Comparison of ENCODE assay signal across 13 cellular contexts in genomic region chr1:165355977-165356811, GRCh38. TPM values are rescaled to one million over a fixed set of nuclear protein-coding genes. Genes with fewer than 3 reads are reported as not detected.
DNase-seq lines count a peak whose midpoint lies in the region; ATAC-seq and TF ChIP-seq lines count a peak whose summit lies in the region.
"Had no signal": no experiment of that assay in that cellular context is flagged by ENCODE, and none has a peak within 500 bp of the region (broad histone marks: within the 10 kb centered on the region; RNA-seq: fewer than 3 reads in every experiment).

Gene LMX1A, minus strand, starts transcription at chr1:165356715. Its CDS starts 1,156 bp downstream, at chr1:165355559.

- TF ChIP-seq EP300 in neural cell (conservative IDR thresholded peaks at IDR 0.05; ENCODE audit: poor library complexity, severe bottlenecking), result no peak

- intact Hi-C loops in uterus (cut with DNase I; ENCODE audit: low total_unique reads), result no loop called here

- H3K27me3 ChIP-seq in neural cell (ENCODE audit: insufficient read depth, low read depth, low read length) (peaks cover 90% of the 10 kb centered on the region), uterus (peaks cover 0 to 7% of the 10 kb centered on the region in 2 donors)
- H3K27me3 ChIP-seq: SJCRH30 had no signal

- H3K9me2 ChIP-seq in neural cell (ENCODE audit: insufficient read depth, low read length), result no peaks in the 10 kb centered on the region

- no peaks in the 10 kb centered on the region for H3K36me3 Mint-ChIP-seq in activated T-cell treated with anti-CD3 and anti-CD28 coated beads, Interleukin-2, amount 50 U/mL, for 72 hours (ENCODE audit: insufficient read depth in 2 of 2)
- H3K36me3 Mint-ChIP-seq in activated T-cell treated with anti-CD3 and anti-CD28 coated beads, Interleukin-2, amount 50 U/mL, for 24 hours (ENCODE audit: low read depth), result no peaks in the 10 kb centered on the region

- no peaks in the 10 kb centered on the region for H3K9me3 Mint-ChIP-seq in activated T-cell treated with anti-CD3 and anti-CD28 coated beads, Interleukin-2, amount 50 U/mL, for 72 hours
- no peaks in the 10 kb centered on the region for H3K9me3 Mint-ChIP-seq in activated T-cell treated with anti-CD3 and anti-CD28 coated beads, Interleukin-2, amount 50 U/mL, for 24 hours
- H3K9me3 Mint-ChIP-seq: activated T-helper 2 cell treated with anti-CD3 and anti-CD28 coated beads, Interferon-gamma antibody, Interleukin-2, Interleukin-4, amounts not matched to agents 10 μg/mL and 5 μg/mL and 100 μg/mL, durations not matched to agents 14 hours and 24 hours and 36 hours had no signal

- no peak within 1 kb of the TSS for H3K27ac Mint-ChIP-seq in activated T-cell treated with anti-CD3 and anti-CD28 coated beads, Interleukin-2, amount 50 U/mL, for 72 hours
- H3K27ac Mint-ChIP-seq in activated T-cell treated with anti-CD3 and anti-CD28 coated beads, Interleukin-2, amount 50 U/mL, for 24 hours, result no peak within 1 kb of the TSS
- H3K27ac Mint-ChIP-seq: activated T-helper 2 cell treated with anti-CD3 and anti-CD28 coated beads, Interferon-gamma antibody, Interleukin-2, Interleukin-4, amounts not matched to agents 10 μg/mL and 5 μg/mL and 100 μg/mL, durations not matched to agents 14 hours and 24 hours and 36 hours had no signal

- H3K27me3 Mint-ChIP-seq in activated T-cell treated with anti-CD3 and anti-CD28 coated beads, Interleukin-2, amount 50 U/mL, for 72 hours (ENCODE audit: low read depth), result peaks cover 79% of the 10 kb centered on the region
- H3K27me3 Mint-ChIP-seq in activated T-cell treated with anti-CD3 and anti-CD28 coated beads, Interleukin-2, amount 50 U/mL, for 24 hours, result peaks cover 85% of the 10 kb centered on the region

- no peak for TF ChIP-seq POLR2A in uterus (IDR thresholded peaks at IDR 0.05)

- TF ChIP-seq RAD21 in neural cell (conservative IDR thresholded peaks at IDR 0.05), result no peak

- H3F3A ChIP-seq in neural cell (ENCODE audit: insufficient read depth, low read length, poor library complexity, severe bottlenecking), result no peaks in the 10 kb centered on the region

- no peak within 1 kb of the TSS for H3K9ac ChIP-seq in neural cell (ENCODE audit: low read length)

- H2AFZ ChIP-seq in neural cell (ENCODE audit: low read depth, low read length), result no peak within 1 kb of the TSS

- peak within 1 kb of the TSS; percentile 36 to 44 for H3K4me3 Mint-ChIP-seq in activated T-cell treated with anti-CD3 and anti-CD28 coated beads, Interleukin-2, amount 50 U/mL, for 72 hours
- no peak within 1 kb of the TSS for H3K4me3 Mint-ChIP-seq in activated T-cell treated with anti-CD3 and anti-CD28 coated beads, Interleukin-2, amount 50 U/mL, for 24 hours

- H3K4me1 ChIP-seq in uterus, result peaks cover 0 to 17% of the 10 kb centered on the region in 2 donors
- H3K4me1 ChIP-seq: SJCRH30 had no signal

- H3K4me1 Mint-ChIP-seq in activated T-cell treated with anti-CD3 and anti-CD28 coated beads, Interleukin-2, amount 50 U/mL, for 72 hours (ENCODE audit: low read depth), result peaks cover 17% of the 10 kb centered on the region
- H3K4me1 Mint-ChIP-seq in activated T-cell treated with anti-CD3 and anti-CD28 coated beads, Interleukin-2, amount 50 U/mL, for 24 hours (ENCODE audit: low read depth), result peaks cover 25% of the 10 kb centered on the region

- no peak for DNase-seq in activated T-cell treated with anti-CD3 and anti-CD28 coated beads, Interleukin-2, amount 50 U/mL, for 72 hours
- DNase-seq in activated T-cell treated with anti-CD3 and anti-CD28 coated beads, Interleukin-2, amount 50 U/mL, for 24 hours, result no peak
- DNase-seq in foreskin fibroblast (no peak), uterus (no peak), NAMALWA (ENCODE audit: low spot score) (no peak), SK-N-DZ (ENCODE audit: low spot score) (no peak), glomerular visceral epithelial cell (ENCODE audit: extremely low spot score) (no peak)
- DNase-seq: AML-193; Karpas-422; SJCRH30; stimulated activated CD4-positive, alpha-beta T cell treated with anti-CD3 and anti-CD28 coated beads, Interleukin-15, amount 100 ng/mL, for 24 hours had no signal

- H3K27ac ChIP-seq in neural cell (ENCODE audit: low read length), result no peak within 1 kb of the TSS
- no peak within 1 kb of the TSS for H3K27ac ChIP-seq in uterus
- H3K27ac ChIP-seq: SJCRH30 had no signal

- no peak for ATAC-seq in activated T-cell treated with anti-CD3 and anti-CD28 coated beads, Interleukin-2, amount 50 U/mL, for 72 hours (replicated peaks in 1 of 2)

- peak within 1 kb of the TSS; percentile 5 to 33 for H3K4me3 ChIP-seq in foreskin fibroblast (ENCODE audit: low read depth in 1 of 2, low read length in 2 of 2)
- peak within 1 kb of the TSS; percentile 60 for H3K4me3 ChIP-seq in neural cell (ENCODE audit: low read length)
- peak within 1 kb of the TSS; percentile 21 to 31 for H3K4me3 ChIP-seq in uterus
- H3K4me3 ChIP-seq: SJCRH30 had no signal

- no peaks in the 10 kb centered on the region for H3K79me2 ChIP-seq in neural cell (replicated peaks; ENCODE audit: insufficient read depth, low read length)

- no peak within 1 kb of the TSS for H3K4me2 ChIP-seq in neural cell (ENCODE audit: low read length)

- no peaks in the 10 kb centered on the region for H4K20me1 ChIP-seq in neural cell (ENCODE audit: insufficient read depth)

- no peaks in the 10 kb centered on the region for H3K36me3 ChIP-seq in neural cell (ENCODE audit: insufficient read depth, low read length)
- no peaks in the 10 kb centered on the region for H3K36me3 ChIP-seq in uterus
- H3K36me3 ChIP-seq: SJCRH30 had no signal

- TF ChIP-seq CTCF in foreskin fibroblast (IDR thresholded peaks at IDR 0.05; ENCODE audit: low read depth, low read length), result no peak
- no peak for TF ChIP-seq CTCF in neural cell (IDR thresholded peaks at IDR 0.05; ENCODE audit: poor library complexity, severe bottlenecking)
- no peak for TF ChIP-seq CTCF in uterus (IDR thresholded peaks at IDR 0.05)

- H3K9me3 ChIP-seq in neural cell (ENCODE audit: low read length) (no peaks in the 10 kb centered on the region), uterus (no peaks in the 10 kb centered on the region)
- H3K9me3 ChIP-seq: SJCRH30 had no signal

TF ChIP-seq in neural cell, 6 proteins besides CTCF, POLR2A, EP300 and RAD21:
- no peak for TF ChIP-seq TAF1 (IDR thresholded peaks at IDR 0.05; ENCODE audit: low read depth)
- TF ChIP-seq EZH2 (IDR thresholded peaks at IDR 0.05; ENCODE audit: borderline replicate concordance, insufficient read depth, low read length, poor library complexity, severe bottlenecking), result peak; percentile 89

RNA-seq across cellular contexts. Expression of gene LMX1A, which starts in this region (rescaled TPM):
- not detected for total RNA-seq in activated T-cell treated with anti-CD3 and anti-CD28 coated beads, Interleukin-2, amount 50 U/mL, for 72 hours
- 0.47 and 0.52 TPM in 2 replicates for polyA plus RNA-seq in neural cell
- 0.69 TPM in 1 of 2 replicates, not detected in the other for polyA minus RNA-seq in neural cell
- total RNA-seq in uterus, result under 1 TPM in 1 of 4 donors, not detected in 3; 0.41 TPM
- 0.46 and 1.4 TPM in 2 replicates for polyA plus RNA-seq in SK-N-DZ (2014; cell fraction: cytosol; rRNA removed)
- polyA plus RNA-seq in SK-N-DZ (2014; cell fraction: nucleus; rRNA removed), result 0.19 and 1.1 TPM in 2 replicates
- total RNA-seq: activated T-helper 2 cell treated with anti-CD3 and anti-CD28 coated beads, Interferon-gamma antibody, Interleukin-2, Interleukin-4, amounts not matched to agents 10 μg/mL and 5 μg/mL and 100 μg/mL, durations not matched to agents 14 hours and 24 hours and 36 hours; SJCRH30 had no signal
